ENCODE assay signal across 29 cellular contexts in genomic region chr2:127362486-127362885, GRCh38.
"Had no signal": no experiment of that assay in that cellular context is flagged by ENCODE, and none has a peak within 500 bp of the region (broad histone marks: within the 10 kb centered on the region; RNA-seq: fewer than 3 reads in every experiment).

No MANE protein-coding gene starts in this region.

- H3K27ac ChIP-seq: ascending aorta, body of pancreas, Peyer's patch, RWPE1, SJCRH30 had no signal

- DNase-seq: activated B cell treated with CpG ODN at 0.5 μM for 24 hours; activated CD4-positive, alpha-beta T cell treated with anti-CD3 and anti-CD28 coated beads for 1 hour; activated CD4-positive, alpha-beta T cell treated with anti-CD3 and anti-CD28 coated beads, Interleukin-2, amount 10 ng/mL, durations not matched to agents 24 days and 14 days; activated CD4-positive, alpha-beta T cell treated with anti-CD3 and anti-CD28 coated beads, Interleukin-2, amount 50 U/mL, for 48 hours; activated CD8-positive, alpha-beta memory T cell treated with anti-CD3 and anti-CD28 coated beads, Interleukin-2, amount 10 ng/mL, durations not matched to agents 7 days and 5 days; activated effector memory CD4-positive, alpha-beta T cell treated with Interleukin-2 at 50 U/mL for 16 hours; activated naive CD4-positive, alpha-beta T cell treated with Interleukin-2 at 50 U/mL for 16 hours; activated naive CD8-positive, alpha-beta T cell treated with anti-CD3 and anti-CD28 coated beads, Interleukin-2, amount 50 U/mL, for 24 hours; activated T-cell treated with anti-CD3 and anti-CD28 coated beads, Interleukin-2, amount 50 U/mL, for 24 hours; amniotic stem cell; body of pancreas; central memory CD4-positive, alpha-beta T cell; KG1; NCI-H146; NCI-H187 treated with DMSO at 0.1 percent for 48 hours; NCI-H2081 treated with DMSO at 0.1 percent for 48 hours; NCI-H2171; NCI-H2227 treated with DMSO at 0.1 percent for 48 hours; NCI-H446 treated with DMSO at 0.1 percent for 48 hours; NCI-H524 treated with DMSO at 0.1 percent for 48 hours; NCI-H774; NK-92 treated with Interleukin-12 subunit alpha and Interleukin-12 subunit beta, amount 100 ng/mL, for 24 hours; Peyer's patch; Right ventricle myocardium superior; SJCRH30; T-helper 17 cell; T1000 had no signal

- H3K4me3 ChIP-seq: ascending aorta, body of pancreas, Peyer's patch, SJCRH30 had no signal

- H3K36me3 ChIP-seq: ascending aorta, Peyer's patch, SJCRH30 had no signal

- H3K27me3 ChIP-seq: ascending aorta, body of pancreas, Peyer's patch, SJCRH30 had no signal

- H3K9me3 ChIP-seq: ascending aorta, body of pancreas, Peyer's patch, SJCRH30 had no signal

- H3K4me1 ChIP-seq: Peyer's patch had no signal
